Comparison of ENCODE assay signal across 20 cellular contexts in genomic region chr1:228841632-228842031, GRCh38.
A peak's percentile ranks its signal among the peaks of the same experiment; 100 is the strongest.
DNase-seq lines count a peak whose midpoint lies in the region; ATAC-seq and TF ChIP-seq lines count a peak whose summit lies in the region.
"Had no signal": no experiment of that assay in that cellular context is flagged by ENCODE, and none has a peak within 500 bp of the region (broad histone marks: within the 10 kb centered on the region; RNA-seq: fewer than 3 reads in every experiment).

No MANE protein-coding gene starts in this region.

- H2AFZ ChIP-seq in mesenchymal stem cell (ENCODE audit: low read depth, low read length), result no peak overlapping the region
- H2AFZ ChIP-seq: GM23248 had no signal

- H3K4me2 ChIP-seq in mesenchymal stem cell (ENCODE audit: low read length, poor library complexity, severe bottlenecking), result no peak overlapping the region

- peak overlapping the region in 1 of 2 experiments; percentile 15 for H3K18ac ChIP-seq in mesenchymal stem cell (ENCODE audit: low read depth in 1 of 2, low read length in 2 of 2)

- no peaks in the 10 kb centered on the region for H3K79me1 ChIP-seq in mesenchymal stem cell (replicated peaks; ENCODE audit: low read length, poor library complexity, severe bottlenecking)

- WGBS in psoas muscle, 3 donors, result 57 to 68% (median 67%) methylated on average over 4 of the region's 4 CpGs
- WGBS in mesenchymal stem cell, result 89% methylated on average over 3 of the region's 4 CpGs

- DNase-seq in NCI-H524 treated with DMSO at 0.1 percent for 48 hours (lab: John Stamatoyannopoulos, UW) (peak; percentile 11), dorsolateral prefrontal cortex (no peak), psoas muscle (no peak), T-helper 2 cell (no peak), mesenchymal stem cell (no peak), posterior cingulate gyrus (no peak), NCI-H1048 (lab: John Stamatoyannopoulos, UW) (no peak)
- DNase-seq: activated naive CD4-positive, alpha-beta T cell; activated T-cell treated with anti-CD3 and anti-CD28 coated beads, Interleukin-2, amount 50 U/mL, for 4 hours; central memory CD4-positive, alpha-beta T cell; MM.1S; NCI-H1436; NCI-H510A treated with DMSO at 0.1 percent for 48 hours; stimulated activated CD4-positive, alpha-beta T cell treated with anti-CD3 and anti-CD28 coated beads, Interleukin-12 subunit alpha, Interleukin-12 subunit beta, amount 100 ng/mL, for 4 hours; stimulated activated naive CD8-positive, alpha-beta T cell treated with anti-CD3 and anti-CD28 coated beads, Interleukin-15, Interleukin-2, amounts not matched to agents 100 U/mL and 50 U/mL, for 24 hours; T-helper 9 cell; transverse colon; WERI-Rb-1 had no signal

- peak overlapping the region in 1 of 2 experiments; percentile 38 for H3K4ac ChIP-seq in mesenchymal stem cell (ENCODE audit: low read depth in 1 of 2, low read length in 2 of 2)

- H3K23ac ChIP-seq in mesenchymal stem cell (ENCODE audit: low read length in 2 of 2), result no peak overlapping the region

- H4K8ac ChIP-seq in mesenchymal stem cell (ENCODE audit: low read length), result no peak overlapping the region

- H3K4me3 ChIP-seq in dorsolateral prefrontal cortex, result no peak overlapping the region
- no peak overlapping the region for H3K4me3 ChIP-seq in psoas muscle
- no peak overlapping the region for H3K4me3 ChIP-seq in mesenchymal stem cell (ENCODE audit: insufficient read depth in 1 of 2, low read depth in 1 of 2, low read length in 2 of 2)
- H3K4me3 ChIP-seq: GM23248, transverse colon had no signal

- H3K27me3 ChIP-seq in dorsolateral prefrontal cortex (peaks cover 0 to 3% (median 0%) of the 10 kb centered on the region in 45 donors), psoas muscle (ENCODE audit: insufficient read depth in 3 of 3, low read length in 2 of 3) (no peaks in the 10 kb centered on the region), mesenchymal stem cell (ENCODE audit: control insufficient read depth in 1 of 2, insufficient read depth in 1 of 2, low read length in 2 of 2) (no peaks in the 10 kb centered on the region)
- H3K27me3 ChIP-seq: transverse colon had no signal

- H3K36me3 ChIP-seq in psoas muscle (ENCODE audit: insufficient read depth in 1 of 2, low read depth in 1 of 2) (no peaks in the 10 kb centered on the region), mesenchymal stem cell (ENCODE audit: control insufficient read depth in 1 of 2, insufficient read depth in 2 of 2, low read depth in 1 of 2, low read length in 2 of 2) (no peaks in the 10 kb centered on the region)
- H3K36me3 ChIP-seq: transverse colon, WERI-Rb-1 had no signal

- peak; percentile 20 for ATAC-seq in GM18907 (IDR thresholded peaks at IDR 0.05; ENCODE audit: unreplicated experiment)
- ATAC-seq in psoas muscle, result no peak

- no peak overlapping the region for H2AK5ac ChIP-seq in mesenchymal stem cell (ENCODE audit: low read length, severe bottlenecking)

- no peaks in the 10 kb centered on the region for H3K4me1 ChIP-seq in psoas muscle
- peaks cover 18% of the 10 kb centered on the region for H3K4me1 ChIP-seq in mesenchymal stem cell (ENCODE audit: control insufficient read depth, insufficient read depth, low read depth, low read length)

- intact Hi-C loops in dorsolateral prefrontal cortex (cut with DNase I) (no loop called here), psoas muscle (cut with DNase I) (no loop called here), posterior cingulate gyrus (cut with DNase I) (no loop called here)

- H2BK15ac ChIP-seq in mesenchymal stem cell (ENCODE audit: low read depth, poor library complexity, severe bottlenecking), result no peak overlapping the region

- no peak overlapping the region for H2BK120ac ChIP-seq in mesenchymal stem cell (ENCODE audit: low read depth, low read length)

- no peak overlapping the region for H3K9ac ChIP-seq in mesenchymal stem cell (ENCODE audit: low read length)
- H3K9ac ChIP-seq: GM23248 had no signal

- no peak overlapping the region for H2BK12ac ChIP-seq in mesenchymal stem cell (ENCODE audit: low read length in 2 of 2)

- H4K91ac ChIP-seq in mesenchymal stem cell (ENCODE audit: low read length), result no peak overlapping the region

- H3K9me3 ChIP-seq in psoas muscle (no peaks in the 10 kb centered on the region), mesenchymal stem cell (ENCODE audit: control insufficient read depth, low read length) (peaks cover 4% of the 10 kb centered on the region)
- H3K9me3 ChIP-seq: transverse colon had no signal

- peak overlapping the region in 58 of 59 donors; percentile 15 to 99 (median 78) for H3K27ac ChIP-seq in dorsolateral prefrontal cortex
- H3K27ac ChIP-seq in psoas muscle, result peak overlapping the region; percentile 11
- no peak overlapping the region for H3K27ac ChIP-seq in mesenchymal stem cell (ENCODE audit: low read length, poor library complexity, severe bottlenecking)
- H3K27ac ChIP-seq: GM23248, transverse colon, WERI-Rb-1 had no signal

- no peak overlapping the region for H3K14ac ChIP-seq in mesenchymal stem cell (ENCODE audit: low read length in 2 of 2)

- H2BK5ac ChIP-seq in mesenchymal stem cell (ENCODE audit: low read depth, low read length, poor library complexity, severe bottlenecking), result no peak overlapping the region

- TF ChIP-seq CTCF in dorsolateral prefrontal cortex (IDR thresholded peaks at IDR 0.05 in 54 of 56, conservative IDR thresholded peaks at IDR 0.05 in 2 of 56; ENCODE audit: low read depth in 1 of 56, partially characterized antibody in 56 of 56) (no peak), psoas muscle (IDR thresholded peaks at IDR 0.05) (no peak)
